In genomic region chr1:9553736-9554144, GRCh38 we compare ENCODE assay signal across 1 cellular context.
A peak's percentile ranks its signal among the peaks of the same experiment; 100 is the strongest.
TF ChIP-seq lines count a peak whose summit lies in the region.

No MANE protein-coding gene starts in this region.

TF ChIP-seq in HepG2, 621 proteins besides CTCF, POLR2A, EP300 and RAD21 (continued from another document and continues in another):
- TF ChIP-seq DRAP1 (CRISPR knock-in tag; IDR thresholded peaks at IDR 0.05) (no peak; the same call in 1 of the 2 replicates), NFAT5 (CRISPR knock-in tag; IDR thresholded peaks at IDR 0.05) (no peak), ZNF274 (CRISPR knock-in tag; IDR thresholded peaks at IDR 0.05) (no peak), BCLAF1 (IDR thresholded peaks at IDR 0.05) (no peak), SMARCE1 (IDR thresholded peaks at IDR 0.05; ENCODE audit: borderline replicate concordance) (no peak), ETV6 (CRISPR knock-in tag; conservative IDR thresholded peaks at IDR 0.05) (no peak), DR1 (CRISPR knock-in tag; IDR thresholded peaks at IDR 0.05) (no peak), SRF (IDR thresholded peaks at IDR 0.05; ENCODE audit: low read depth, low read length) (no peak), HNRNPL (IDR thresholded peaks at IDR 0.05; ENCODE audit: low read depth, low read length) (no peak), ZBTB7A (CRISPR knock-in tag; IDR thresholded peaks at IDR 0.05) (peak; percentile 94; the same call in 1 of the 2 replicates), ZNF225 (CRISPR knock-in tag; IDR thresholded peaks at IDR 0.05) (no peak), NFIC (IDR thresholded peaks at IDR 0.05; ENCODE audit: low read length) (peak; percentile 96), ZSCAN21 (CRISPR knock-in tag; IDR thresholded peaks at IDR 0.05; ENCODE audit: borderline replicate concordance) (peak; percentile 84), E2F2 (CRISPR knock-in tag; IDR thresholded peaks at IDR 0.05; ENCODE audit: borderline replicate concordance) (no peak), ZNF562 (CRISPR knock-in tag; IDR thresholded peaks at IDR 0.05; ENCODE audit: borderline replicate concordance) (no peak), ZFY (CRISPR knock-in tag; IDR thresholded peaks at IDR 0.05) (no peak), MAF1 (CRISPR knock-in tag; IDR thresholded peaks at IDR 0.05; ENCODE audit: borderline replicate concordance) (no peak), U2AF2 (IDR thresholded peaks at IDR 0.05; ENCODE audit: low read depth, low read length) (no peak), SMAD3 (CRISPR knock-in tag; IDR thresholded peaks at IDR 0.05) (peak; percentile 96), HIC2 (CRISPR knock-in tag; IDR thresholded peaks at IDR 0.05; ENCODE audit: low read depth) (peak; percentile 91), ISL2 (CRISPR knock-in tag; IDR thresholded peaks at IDR 0.05) (peak; percentile 99), ZNF280D (CRISPR knock-in tag; IDR thresholded peaks at IDR 0.05) (no peak; the same call in 1 of the 2 replicates), ZSCAN5A (CRISPR knock-in tag; IDR thresholded peaks at IDR 0.05; ENCODE audit: borderline replicate concordance) (peak; percentile 72; the same call in 1 of the 2 replicates), HOXD1 (CRISPR knock-in tag; IDR thresholded peaks at IDR 0.05) (peak; percentile 93), TGIF2 (CRISPR knock-in tag; IDR thresholded peaks at IDR 0.05) (peak; percentile 91), PATZ1 (CRISPR knock-in tag; IDR thresholded peaks at IDR 0.05) (peak; percentile 94), MXD4 (CRISPR knock-in tag; IDR thresholded peaks at IDR 0.05) (peak; percentile 91), NAIF1 (CRISPR knock-in tag; IDR thresholded peaks at IDR 0.05; ENCODE audit: borderline replicate concordance) (no peak; the same call in 1 of the 2 replicates), PHF5A (CRISPR knock-in tag; IDR thresholded peaks at IDR 0.05; ENCODE audit: low read depth, unreplicated experiment) (peak; percentile 37), SNRNP70 (IDR thresholded peaks at IDR 0.05; ENCODE audit: low read depth, low read length) (no peak), ZNF143 (CRISPR knock-in tag; IDR thresholded peaks at IDR 0.05) (peak; percentile 56), ZNF343 (CRISPR knock-in tag; IDR thresholded peaks at IDR 0.05) (0 out of 2 replicates have a peak, but pooled peaks have one; percentile 44), NRL (CRISPR knock-in tag; IDR thresholded peaks at IDR 0.05; ENCODE audit: borderline replicate concordance) (no peak), MTA3 (CRISPR knock-in tag; IDR thresholded peaks at IDR 0.05) (no peak), ZBTB21 (CRISPR knock-in tag; IDR thresholded peaks at IDR 0.05) (0 out of 2 replicates have a peak, but pooled peaks have one; percentile 41), TBX3 (IDR thresholded peaks at IDR 0.05; ENCODE audit: borderline replicate concordance) (peak; percentile 74; the same call in 1 of the 2 replicates), ZFP91 (CRISPR knock-in tag; IDR thresholded peaks at IDR 0.05; ENCODE audit: borderline replicate concordance) (peak; percentile 25; the same call in 1 of the 2 replicates), ZNF720 (CRISPR knock-in tag; IDR thresholded peaks at IDR 0.05) (no peak), HNRNPUL1 (IDR thresholded peaks at IDR 0.05; ENCODE audit: low read depth, low read length) (no peak), NFATC3 (CRISPR knock-in tag; IDR thresholded peaks at IDR 0.05) (no peak), ARNTL (CRISPR knock-in tag; IDR thresholded peaks at IDR 0.05) (peak; percentile 100)
